In genomic region chr15:96362759-96363678, GRCh38 we compare ENCODE assay signal across 15 cellular contexts. TPM values are rescaled to one million over a fixed set of nuclear protein-coding genes. Genes with fewer than 3 reads are reported as not detected.
DNase-seq lines count a peak whose midpoint lies in the region; ATAC-seq and TF ChIP-seq lines count a peak whose summit lies in the region.
"Had no signal": no experiment of that assay in that cellular context is flagged by ENCODE, and none has a peak within 500 bp of the region (broad histone marks: within the 10 kb centered on the region; RNA-seq: fewer than 3 reads in every experiment).

No MANE protein-coding gene starts in this region.

- in situ Hi-C loops in Panc1 (cut with HindIII; ENCODE audit: low pct_unique_long_range_greater_than_20kb, low sequenced_read_pairs): no loop called here

- H3K9me3 Mint-ChIP-seq in natural killer cell: peaks cover 0 to 3% of the 10 kb centered on the region in 2 donors
- peaks cover 3% of the 10 kb centered on the region for H3K9me3 Mint-ChIP-seq in natural killer cell treated with Interleukin-12 subunit alpha and Interleukin-12 subunit beta and Interleukin-15 and Interleukin-18, amount 100 ng/mL, for 72 hours

- peak overlapping the region in 1 of 2 experiments; percentile 44; a peak in 2 of 4 replicates for H3K4me3 ChIP-seq in Panc1 (ENCODE audit: low read depth in 2 of 2, low read length in 2 of 2)

- BruUV-seq in Panc1 (replicated peaks; lab: Mats Ljungman, UMichigan): no TSS peak

- POLR2A ChIA-PET in Panc1 (lab: Charles Lee): interaction anchor here (0.7 kb wide), 1 partner anchor 1206 kb away, joined by 3 read pairs; no protein-coding TSS in a partner anchor

- CTCF ChIA-PET in Panc1 (lab: Charles Lee): no interaction called here

- peaks cover 3 to 4% of the 10 kb centered on the region in 2 donors for H3K4me1 Mint-ChIP-seq in natural killer cell
- peaks cover 3 to 9% of the 10 kb centered on the region in 2 donors for H3K4me1 Mint-ChIP-seq in natural killer cell treated with Interleukin-12 subunit alpha and Interleukin-12 subunit beta and Interleukin-15 and Interleukin-18, amount 100 ng/mL, for 72 hours (ENCODE audit: low read depth in 2 of 2)

- peaks cover 11% of the 10 kb centered on the region for H3K36me3 Mint-ChIP-seq in natural killer cell
- H3K36me3 Mint-ChIP-seq in natural killer cell treated with Interleukin-12 subunit alpha and Interleukin-12 subunit beta and Interleukin-15 and Interleukin-18, amount 100 ng/mL, for 72 hours: peaks cover 5% of the 10 kb centered on the region

- H3K27ac Mint-ChIP-seq in natural killer cell: no peak overlapping the region
- no peak overlapping the region for H3K27ac Mint-ChIP-seq in natural killer cell treated with Interleukin-12 subunit alpha and Interleukin-12 subunit beta and Interleukin-15 and Interleukin-18, amount 100 ng/mL, for 72 hours
- H3K27ac Mint-ChIP-seq: immature natural killer cell had no signal

- intact Hi-C loops in natural killer cell (cut with micrococcal nuclease): no loop called here
- intact Hi-C loops in Panc1 (cut with micrococcal nuclease; ENCODE audit: unreplicated experiment): loop anchor here (5.0 kb wide), 1 partner anchor 219 kb away; no protein-coding TSS in a partner anchor

- H3K27me3 ChIP-seq in Panc1 (ENCODE audit: control insufficient read depth, insufficient read depth, low read length): no peaks in the 10 kb centered on the region

- H3K9me3 ChIP-seq in Panc1 (ENCODE audit: control insufficient read depth, insufficient read depth, low read depth, low read length): no peaks in the 10 kb centered on the region

- ATAC-seq in natural killer cell (peak in 1 of 3 donors; percentile 40), Panc1 (no peak), GM21526 (IDR thresholded peaks at IDR 0.05; ENCODE audit: low FRiP score, unreplicated experiment) (no peak), HG03095 (IDR thresholded peaks at IDR 0.05; ENCODE audit: unreplicated experiment) (no peak)
- ATAC-seq in natural killer cell treated with Interleukin-12 subunit alpha and Interleukin-12 subunit beta and Interleukin-15 and Interleukin-18, amount 100 ng/mL, for 72 hours: no peak

- H3K27ac ChIP-seq in Panc1 (ENCODE audit: low read length): peak overlapping the region; percentile 35; the same call in 1 of the 2 replicates

- no peaks in the 10 kb centered on the region for H3K36me3 ChIP-seq in Panc1 (ENCODE audit: control insufficient read depth, insufficient read depth, low read length)

- no peak for DNase-seq in natural killer cell
- DNase-seq in natural killer cell treated with Interleukin-12 subunit alpha and Interleukin-12 subunit beta and Interleukin-15 and Interleukin-18, amount 100 ng/mL, for 72 hours (ENCODE audit: low spot score): no peak
- DNase-seq in Panc1 (ENCODE audit: low read depth, low spot score): no peak
- peak; percentile 79 for DNase-seq in left kidney (ENCODE audit: low read depth, low spot score)
- DNase-seq in NCI-H2171 treated with DMSO at 0.1 percent for 48 hours (lab: John Stamatoyannopoulos, UW): no peak
- no peak for DNase-seq in kidney tubule cell (ENCODE audit: low spot score)
- DNase-seq: activated naive CD4-positive, alpha-beta T cell; effector CD4-positive, alpha-beta T cell; immature natural killer cell; NCI-H510A treated with DMSO at 0.1 percent for 48 hours; stimulated activated CD4-positive, alpha-beta T cell treated with anti-CD3 and anti-CD28 coated beads, Interleukin-4, amount 100 ng/mL, for 1 hour; T1000 had no signal

- peak overlapping the region; percentile 21 for H3K4me3 Mint-ChIP-seq in natural killer cell
- no peak overlapping the region for H3K4me3 Mint-ChIP-seq in natural killer cell treated with Interleukin-12 subunit alpha and Interleukin-12 subunit beta and Interleukin-15 and Interleukin-18, amount 100 ng/mL, for 72 hours

- H3K4me1 ChIP-seq in Panc1 (ENCODE audit: control insufficient read depth, insufficient read depth, low read length): no peaks in the 10 kb centered on the region; the same call in 1 of the 2 replicates

- H3K27me3 Mint-ChIP-seq in natural killer cell (ENCODE audit: low read depth in 2 of 2): peaks cover 66 to 69% of the 10 kb centered on the region in 2 donors
- peaks cover 39 to 50% of the 10 kb centered on the region in 2 donors for H3K27me3 Mint-ChIP-seq in natural killer cell treated with Interleukin-12 subunit alpha and Interleukin-12 subunit beta and Interleukin-15 and Interleukin-18, amount 100 ng/mL, for 72 hours

- no peak for TF ChIP-seq CTCF in natural killer cell (IDR thresholded peaks at IDR 0.05)
- no peak for TF ChIP-seq CTCF in Panc1 (IDR thresholded peaks at IDR 0.05)

RNA-seq across cellular contexts. Expression of gene NR2F2, which starts 32.5 kb away (rescaled TPM):
- total RNA-seq in natural killer cell (not detected), Panc1 (2021; ENCODE audit: unreplicated experiment) (53.7 TPM)
- not detected for total RNA-seq in natural killer cell treated with Interleukin-12 subunit alpha and Interleukin-12 subunit beta and Interleukin-15 and Interleukin-18, amount 100 ng/mL, for 72 hours
- 108 TPM for polyA plus RNA-seq in Panc1 (2012; ENCODE audit: insufficient read length)
- total RNA-seq: activated CD8-positive, alpha-beta memory T cell treated with anti-CD3 and anti-CD28 coated beads for 36 hours had no signal
- polyA plus RNA-seq: immature natural killer cell had no signal

Comparison
In these comparisons a context has a peak if more than half of its experiments do, and no peak if none do; other contexts are left out.
1. RNA of gene NR2F2, which starts 32.5 kb away (total RNA-seq): 53.7 TPM in Panc1 (single experiment); not detected in natural killer cell and not detected in natural killer cell treated with Interleukin-12 subunit alpha and Interleukin-12 subunit beta and Interleukin-15 and Interleukin-18, amount 100 ng/mL, for 72 hours; every median in the first group is over 10 times any median in the second.